Comparison of ENCODE assay signal across 1 cellular context in the genomic region with DNA sequence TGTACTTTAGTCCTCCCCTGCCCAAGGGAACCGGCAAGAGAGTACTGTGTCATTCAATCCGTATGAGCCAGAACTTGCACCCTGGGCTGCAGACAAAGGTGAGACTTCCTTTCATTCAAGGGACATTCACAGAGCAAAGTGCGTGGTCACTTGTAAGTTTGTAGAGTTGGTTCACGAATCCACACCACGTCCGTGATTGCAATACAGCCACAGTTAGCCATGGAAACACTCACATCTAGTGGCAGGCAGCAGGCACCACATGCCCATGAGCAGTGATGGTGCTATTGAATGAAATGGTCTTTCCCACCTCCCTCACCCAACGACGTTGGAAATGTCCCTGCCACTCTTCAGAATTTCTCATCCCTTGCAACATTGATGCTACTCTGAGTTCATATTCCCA.
TF ChIP-seq lines count a peak whose summit lies in the region.

No MANE protein-coding gene starts in this region.

TF ChIP-seq in HCT116, 20 proteins besides CTCF, POLR2A, EP300 and RAD21 (continued from another document):
- TF ChIP-seq ELF1 (IDR thresholded peaks at IDR 0.05; ENCODE audit: borderline replicate concordance, low read depth) (no peak), FOSL1 (IDR thresholded peaks at IDR 0.05; ENCODE audit: low read depth) (no peak), SRF (IDR thresholded peaks at IDR 0.05; ENCODE audit: low read depth) (no peak), JUND (IDR thresholded peaks at IDR 0.05) (no peak), ZNF274 (IDR thresholded peaks at IDR 0.05; ENCODE audit: low read depth, low read length) (no peak), EZH2 (IDR thresholded peaks at IDR 0.05) (no peak), YY1 (IDR thresholded peaks at IDR 0.05; ENCODE audit: extremely low read depth, insufficient replicate concordance, low read depth, low read length) (no peak), SP1 (IDR thresholded peaks at IDR 0.05; ENCODE audit: low read depth) (no peak), EZH2phosphoT487 (IDR thresholded peaks at IDR 0.05; ENCODE audit: borderline replicate concordance) (no peak), TCF7L2 (IDR thresholded peaks at IDR 0.05; ENCODE audit: borderline replicate concordance, extremely low read depth, insufficient read depth, insufficient read length) (no peak), SIN3A (IDR thresholded peaks at IDR 0.05; ENCODE audit: low read depth) (no peak), CBX3 (IDR thresholded peaks at IDR 0.05; ENCODE audit: low read depth) (no peak), POLR2AphosphoS5 (IDR thresholded peaks at IDR 0.05; ENCODE audit: low read depth, low read length) (no peak), CEBPB (IDR thresholded peaks at IDR 0.05; ENCODE audit: low read depth) (no peak), EGR1 (IDR thresholded peaks at IDR 0.05; ENCODE audit: low read depth) (no peak), ZFX (IDR thresholded peaks at IDR 0.05) (no peak)
- TF ChIP-seq, protein P1, sequence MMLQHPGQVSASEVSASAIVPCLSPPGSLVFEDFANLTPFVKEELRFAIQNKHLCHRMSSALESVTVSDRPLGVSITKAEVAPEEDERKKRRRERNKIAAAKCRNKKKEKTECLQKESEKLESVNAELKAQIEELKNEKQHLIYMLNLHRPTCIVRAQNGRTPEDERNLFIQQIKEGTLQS (IDR thresholded peaks at IDR 0.05): no peak
- TF ChIP-seq, protein P2, sequence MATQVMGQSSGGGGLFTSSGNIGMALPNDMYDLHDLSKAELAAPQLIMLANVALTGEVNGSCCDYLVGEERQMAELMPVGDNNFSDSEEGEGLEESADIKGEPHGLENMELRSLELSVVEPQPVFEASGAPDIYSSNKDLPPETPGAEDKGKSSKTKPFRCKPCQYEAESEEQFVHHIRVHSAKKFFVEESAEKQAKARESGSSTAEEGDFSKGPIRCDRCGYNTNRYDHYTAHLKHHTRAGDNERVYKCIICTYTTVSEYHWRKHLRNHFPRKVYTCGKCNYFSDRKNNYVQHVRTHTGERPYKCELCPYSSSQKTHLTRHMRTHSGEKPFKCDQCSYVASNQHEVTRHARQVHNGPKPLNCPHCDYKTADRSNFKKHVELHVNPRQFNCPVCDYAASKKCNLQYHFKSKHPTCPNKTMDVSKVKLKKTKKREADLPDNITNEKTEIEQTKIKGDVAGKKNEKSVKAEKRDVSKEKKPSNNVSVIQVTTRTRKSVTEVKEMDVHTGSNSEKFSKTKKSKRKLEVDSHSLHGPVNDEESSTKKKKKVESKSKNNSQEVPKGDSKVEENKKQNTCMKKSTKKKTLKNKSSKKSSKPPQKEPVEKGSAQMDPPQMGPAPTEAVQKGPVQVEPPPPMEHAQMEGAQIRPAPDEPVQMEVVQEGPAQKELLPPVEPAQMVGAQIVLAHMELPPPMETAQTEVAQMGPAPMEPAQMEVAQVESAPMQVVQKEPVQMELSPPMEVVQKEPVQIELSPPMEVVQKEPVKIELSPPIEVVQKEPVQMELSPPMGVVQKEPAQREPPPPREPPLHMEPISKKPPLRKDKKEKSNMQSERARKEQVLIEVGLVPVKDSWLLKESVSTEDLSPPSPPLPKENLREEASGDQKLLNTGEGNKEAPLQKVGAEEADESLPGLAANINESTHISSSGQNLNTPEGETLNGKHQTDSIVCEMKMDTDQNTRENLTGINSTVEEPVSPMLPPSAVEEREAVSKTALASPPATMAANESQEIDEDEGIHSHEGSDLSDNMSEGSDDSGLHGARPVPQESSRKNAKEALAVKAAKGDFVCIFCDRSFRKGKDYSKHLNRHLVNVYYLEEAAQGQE (IDR thresholded peaks at IDR 0.05; ENCODE audit: low read depth): no peak
- TF ChIP-seq, protein P3, sequence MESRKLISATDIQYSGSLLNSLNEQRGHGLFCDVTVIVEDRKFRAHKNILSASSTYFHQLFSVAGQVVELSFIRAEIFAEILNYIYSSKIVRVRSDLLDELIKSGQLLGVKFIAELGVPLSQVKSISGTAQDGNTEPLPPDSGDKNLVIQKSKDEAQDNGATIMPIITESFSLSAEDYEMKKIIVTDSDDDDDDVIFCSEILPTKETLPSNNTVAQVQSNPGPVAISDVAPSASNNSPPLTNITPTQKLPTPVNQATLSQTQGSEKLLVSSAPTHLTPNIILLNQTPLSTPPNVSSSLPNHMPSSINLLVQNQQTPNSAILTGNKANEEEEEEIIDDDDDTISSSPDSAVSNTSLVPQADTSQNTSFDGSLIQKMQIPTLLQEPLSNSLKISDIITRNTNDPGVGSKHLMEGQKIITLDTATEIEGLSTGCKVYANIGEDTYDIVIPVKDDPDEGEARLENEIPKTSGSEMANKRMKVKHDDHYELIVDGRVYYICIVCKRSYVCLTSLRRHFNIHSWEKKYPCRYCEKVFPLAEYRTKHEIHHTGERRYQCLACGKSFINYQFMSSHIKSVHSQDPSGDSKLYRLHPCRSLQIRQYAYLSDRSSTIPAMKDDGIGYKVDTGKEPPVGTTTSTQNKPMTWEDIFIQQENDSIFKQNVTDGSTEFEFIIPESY (IDR thresholded peaks at IDR 0.05; ENCODE audit: extremely low read depth, insufficient replicate concordance, low read length): no peak
